8 cellular contexts compared by ENCODE assay signal in the genomic region with DNA sequence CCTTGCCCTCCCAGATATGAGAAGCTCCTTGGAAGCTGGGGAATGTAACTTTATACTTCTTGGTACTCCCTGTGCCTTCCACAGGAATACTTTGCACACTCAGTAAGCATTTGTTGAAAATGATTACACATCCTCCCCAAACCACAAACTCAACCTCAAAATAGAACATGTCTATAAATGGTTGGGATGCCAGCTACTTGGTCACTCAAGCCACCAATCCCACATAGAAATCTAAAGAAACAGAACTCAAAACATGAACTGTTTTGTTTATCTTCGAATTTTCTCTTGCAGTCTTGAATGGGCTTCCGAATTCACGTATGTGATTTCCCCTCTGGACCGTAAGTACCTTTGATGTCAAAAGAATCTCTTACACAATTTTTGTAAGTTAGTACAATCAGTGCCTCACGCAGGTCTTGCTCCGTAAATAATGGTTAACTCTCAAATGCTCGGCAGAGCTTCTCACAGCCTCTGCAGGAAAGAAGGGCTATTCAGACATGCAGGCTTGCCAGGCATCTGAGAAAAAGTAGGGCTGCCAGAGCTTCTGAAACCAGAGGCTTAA. TPM values are rescaled to one million over a fixed set of nuclear protein-coding genes. Genes with fewer than 3 reads are reported as not detected.
DNase-seq lines count a peak whose midpoint lies in the region; ATAC-seq and TF ChIP-seq lines count a peak whose summit lies in the region.

No MANE protein-coding gene starts in this region.

- no peaks in the 10 kb centered on the region for H3K9me2 ChIP-seq in MM.1S (replicated peaks; ENCODE audit: insufficient read depth, low read length)

- no peaks in the 10 kb centered on the region for H4K20me1 ChIP-seq in MM.1S (ENCODE audit: insufficient read depth, low read length)

- peak overlapping the region; percentile 88 for H3K4me2 ChIP-seq in MM.1S (ENCODE audit: low read depth, low read length)

- H3K9ac ChIP-seq in MM.1S (ENCODE audit: low read length) = peak overlapping the region; percentile 21; the same call in 1 of the 2 replicates

- H3K27ac ChIP-seq in MM.1S (ENCODE audit: low read length) = peak overlapping the region; percentile 75; the same call in 1 of the 2 replicates

- H2AFZ ChIP-seq in MM.1S (ENCODE audit: low read length) = 0 out of 2 replicates have a peak overlapping the region, but pooled peaks have one; percentile 31

- H3K4me3 ChIP-seq in MM.1S (ENCODE audit: low read length) (peak overlapping the region; percentile 50), cardiac fibroblast (replicated peaks in 1 of 2; ENCODE audit: low read depth in 2 of 2, low read length in 2 of 2) (peak overlapping the region in 1 of 2 donors; percentile 19)

- DNase-seq in AG08396 (ENCODE audit: low spot score) (peak; percentile 73), MM.1S (peak; percentile 45), cardiac fibroblast (ENCODE audit: low read depth in 2 of 2) (peak; percentile 75 to 94), myocyte (ENCODE audit: low read depth) (peak; percentile 94), NCI-H345 treated with DMSO at 0.1 percent for 48 hours (lab: John Stamatoyannopoulos, UW; ENCODE audit: unreplicated experiment) (no peak), NAMALWA (ENCODE audit: low spot score) (no peak)

- H3K36me3 ChIP-seq in MM.1S (replicated peaks; ENCODE audit: insufficient read depth, low read length) = no peaks in the 10 kb centered on the region

- peaks cover 10% of the 10 kb centered on the region; the same call in 1 of the 2 replicates for H3K79me2 ChIP-seq in MM.1S (ENCODE audit: low read length)

- no peak for ATAC-seq in GM18858 (IDR thresholded peaks at IDR 0.05; ENCODE audit: unreplicated experiment)
- no peak for ATAC-seq in GM18909 (IDR thresholded peaks at IDR 0.05; ENCODE audit: poor library complexity, unreplicated experiment)

- peaks cover 26% of the 10 kb centered on the region for H3K4me1 ChIP-seq in MM.1S (ENCODE audit: low read length)

- TF ChIP-seq CTCF in MM.1S (IDR thresholded peaks at IDR 0.05; ENCODE audit: low read length) (no peak), cardiac fibroblast (IDR thresholded peaks at IDR 0.05; ENCODE audit: low read depth, low read length) (no peak)

- H3F3A ChIP-seq in MM.1S (ENCODE audit: insufficient read depth, low read length) = peaks cover 14% of the 10 kb centered on the region

- no peaks in the 10 kb centered on the region for H3K9me3 ChIP-seq in MM.1S (replicated peaks; ENCODE audit: insufficient read depth, low read length)

- no peaks in the 10 kb centered on the region for H3K27me3 ChIP-seq in MM.1S (replicated peaks; ENCODE audit: insufficient read depth, low read length)

RNA-seq across cellular contexts. Expression of gene SORT1, which starts 26.9 kb away (rescaled TPM):
- total RNA-seq in myocyte = 61.8 and 69.7 TPM in 2 replicates
- polyA plus RNA-seq in myocyte (2012) = 91.6 TPM

RNA-seq across cellular contexts. Expression of gene PSMA5, which starts 55.5 kb away (rescaled TPM):
- 58.4 and 72.8 TPM in 2 replicates for total RNA-seq in myocyte
- 96.2 TPM for polyA plus RNA-seq in myocyte (2012)

Comparison
In these comparisons a context has a peak if more than half of its experiments do, and no peak if none do; other contexts are left out.
1. DNase-seq: peak in AG08396 (single experiment), MM.1S (single experiment), cardiac fibroblast (2 of 2) and myocyte (single experiment); none in NCI-H345 treated with DMSO at 0.1 percent for 48 hours (single experiment) and NAMALWA (single experiment).